ENCODE assay signal across 9 cellular contexts in genomic region chr15:96325579-96326331, GRCh38. TPM values are rescaled to one million over a fixed set of nuclear protein-coding genes. Genes with fewer than 3 reads are reported as not detected.
DNase-seq lines count a peak whose midpoint lies in the region; ATAC-seq, FAIRE-seq and TF ChIP-seq lines count a peak whose summit lies in the region.
"Had no signal": no experiment of that assay in that cellular context is flagged by ENCODE, and none has a peak within 500 bp of the region (broad histone marks: within the 10 kb centered on the region; RNA-seq: fewer than 3 reads in every experiment).

No MANE protein-coding gene starts in this region.

- peaks cover 3% of the 10 kb centered on the region for H3K36me3 Mint-ChIP-seq in neural crest cell (ENCODE audit: low read depth)

- peak overlapping the region; percentile 55 to 62; a peak in 3 of 4 replicates for H3K4me2 ChIP-seq in H1 (ENCODE audit: insufficient read depth in 1 of 2, low read depth in 2 of 2, low read length in 2 of 2)

- peaks cover 5% of the 10 kb centered on the region; the same call in 1 of the 2 replicates for H3K23me2 ChIP-seq in H1 (ENCODE audit: low read depth, low read length)

- no peak for TF ChIP-seq RAD21 in H1 (IDR thresholded peaks at IDR 0.05 in 1 of 2, conservative IDR thresholded peaks at IDR 0.05 in 1 of 2; ENCODE audit: low read depth in 2 of 2, low read length in 2 of 2)

- H3K9me3 ChIP-seq in MG63 (no peaks in the 10 kb centered on the region), H1 (ENCODE audit: insufficient read depth in 2 of 2, low read depth in 1 of 2, low read length in 1 of 2) (no peaks in the 10 kb centered on the region)

- H3K27ac Mint-ChIP-seq in neural crest cell (ENCODE audit: unreplicated experiment), result peak overlapping the region; percentile 99

- FAIRE-seq in H1 (lab: Jason Lieb, UNC), result no peak

- no peak overlapping the region for H3K23ac ChIP-seq in H1 (ENCODE audit: insufficient read length)

- no peak overlapping the region for H2AFZ ChIP-seq in H1 (ENCODE audit: low read length)

- no peaks in the 10 kb centered on the region for H3K79me1 ChIP-seq in H1 (ENCODE audit: low read depth, low read length)

- no peaks in the 10 kb centered on the region for H3K9me3 Mint-ChIP-seq in neural crest cell
- H3K9me3 Mint-ChIP-seq: central memory CD8-positive, alpha-beta T cell had no signal

- no peak overlapping the region for H3K9ac ChIP-seq in H1 (replicated peaks in 1 of 4; ENCODE audit: extremely low read depth in 1 of 4, low read depth in 3 of 4, low read length in 3 of 4)

- WGBS in H1 (ENCODE audit: extremely low coverage in 1 of 2, insufficient coverage in 1 of 2, insufficient read length in 1 of 2, insufficient replicate concordance in 2 of 2, low coverage in 1 of 2, low lambda C conversion rate in 2 of 2, missing lambda C conversion rate in 1 of 2), 2 experiments, result 7% methylated on average over 17 of the region's 17 CpGs; no CpG with 5 or more reads in 1 of the 2 experiments

- no peak for TF ChIP-seq EP300 in H1 (IDR thresholded peaks at IDR 0.05; ENCODE audit: borderline replicate concordance in 1 of 2, low read depth in 2 of 2, low read length in 2 of 2)

- no peak overlapping the region for H4K8ac ChIP-seq in H1 (ENCODE audit: extremely low read depth, insufficient read depth, low read length)

- peaks cover 0 to 6% of the 10 kb centered on the region in 2 experiments for H4K20me1 ChIP-seq in H1 (replicated peaks in 1 of 2; ENCODE audit: control insufficient read depth in 1 of 2, insufficient read depth in 2 of 2, low read length in 2 of 2)

- peaks cover 70% of the 10 kb centered on the region for H3K4me1 Mint-ChIP-seq in neural crest cell

- H2BK15ac ChIP-seq in H1 (ENCODE audit: low read length), result no peak overlapping the region

- H3K79me2 ChIP-seq in H1 (ENCODE audit: control insufficient read depth in 1 of 2, insufficient read depth in 2 of 2, low read length in 2 of 2), result no peaks in the 10 kb centered on the region

- no peak overlapping the region for H2BK120ac ChIP-seq in H1 (replicated peaks; ENCODE audit: low read depth, low read length)

- H3K36me3 ChIP-seq in MG63 (no peaks in the 10 kb centered on the region), H1 (ENCODE audit: control insufficient read depth in 2 of 4, insufficient read depth in 4 of 4, low read length in 3 of 4) (no peaks in the 10 kb centered on the region)

- CTCF ChIA-PET in H1 (lab: Charles Lee; ENCODE audit: partially characterized antibody), result interaction anchor here (0.7 to 3.8 kb wide), 3 partner anchors 10 to 919 kb away, joined by 3 to 24 read pairs (median 21); no protein-coding TSS in a partner anchor

- no peak for TF ChIP-seq POLR2A in H1 (IDR thresholded peaks at IDR 0.05; ENCODE audit: control extremely low read depth in 1 of 2, low read depth in 2 of 2, low read length in 2 of 2)

- peak overlapping the region; percentile 71 for H3K4me3 ChIP-seq in MG63
- H3K4me3 ChIP-seq in H1 (ENCODE audit: extremely low read depth in 1 of 4, insufficient read depth in 2 of 4, low read depth in 3 of 4, low read length in 4 of 4), result peak overlapping the region in 1 of 4 experiments; percentile 55; a peak in 1 of 8 replicates

- no peak overlapping the region for H2BK5ac ChIP-seq in H1 (ENCODE audit: low read depth, low read length)

- POLR2A ChIA-PET in H1 (lab: Charles Lee; ENCODE audit: partially characterized antibody), result no interaction called here

- H3K27me3 ChIP-seq in MG63 (no peaks in the 10 kb centered on the region), H1 (replicated peaks in 1 of 4; ENCODE audit: control insufficient read depth in 3 of 4, extremely low read depth in 1 of 4, insufficient read depth in 3 of 4, low read length in 3 of 4) (peaks cover 67 to 96% (median 89%) of the 10 kb centered on the region in 4 experiments)

- H3K14ac ChIP-seq in H1 (ENCODE audit: insufficient read length), result no peak overlapping the region

- no peak overlapping the region for H3K27ac ChIP-seq in H1 (ENCODE audit: low read depth, low read length)

- no peak overlapping the region for H2BK12ac ChIP-seq in H1 (ENCODE audit: low read depth, low read length)

- peaks cover 35% of the 10 kb centered on the region for H3K27me3 Mint-ChIP-seq in neural crest cell (ENCODE audit: low read depth)

- no peak overlapping the region for H3K56ac ChIP-seq in H1 (replicated peaks; ENCODE audit: insufficient read length, low read depth, low read length)

- H4K91ac ChIP-seq in H1 (replicated peaks; ENCODE audit: insufficient read length, low read length), result no peak overlapping the region

- DNase-seq in AG08396 (ENCODE audit: low spot score) (peak; percentile 29), MG63 (no peak), H1 (ENCODE audit: low read depth in 1 of 2, low spot score in 2 of 2) (no peak), neural crest cell (ENCODE audit: low read depth, low spot score) (no peak), GM19240 (ENCODE audit: insufficient read length, low spot score) (no peak), amniotic stem cell (lab: John Stamatoyannopoulos, UW) (no peak)
- no peak for DNase-seq in activated CD4-positive, alpha-beta T cell treated with anti-CD3 and anti-CD28 coated beads, Interleukin-2, amount 50 U/mL, for 48 hours

- peak overlapping the region; percentile 98 for H3K4me3 Mint-ChIP-seq in neural crest cell
- H3K4me3 Mint-ChIP-seq: central memory CD8-positive, alpha-beta T cell had no signal

- H3K4me1 ChIP-seq in H1 (replicated peaks in 1 of 4; ENCODE audit: control insufficient read depth in 3 of 4, insufficient read depth in 4 of 4, low read length in 3 of 4), result peaks cover 10 to 40% (median 18%) of the 10 kb centered on the region in 4 experiments

- H4K5ac ChIP-seq in H1 (ENCODE audit: insufficient read length, low read depth, low read length), result no peak overlapping the region

- no peak overlapping the region for H3K4ac ChIP-seq in H1 (replicated peaks; ENCODE audit: insufficient read length, low read depth, low read length)

- ATAC-seq in GM21576 (IDR thresholded peaks at IDR 0.05; ENCODE audit: unreplicated experiment), result no peak

- no peak for TF ChIP-seq CTCF in H1 (IDR thresholded peaks at IDR 0.05; ENCODE audit: control extremely low read depth in 1 of 3, insufficient read depth in 1 of 3, low read depth in 1 of 3, low read length in 3 of 3)
- no peak for TF ChIP-seq CTCF in neural crest cell (conservative IDR thresholded peaks at IDR 0.05)

- H2BK20ac ChIP-seq in H1 (ENCODE audit: low read length), result peak overlapping the region; percentile 40; the same call in 1 of the 2 replicates

- H2AK5ac ChIP-seq in H1 (ENCODE audit: low read depth, low read length), result no peak overlapping the region

- 0 out of 2 replicates have a peak overlapping the region, but pooled peaks have one; percentile 0 for H3K18ac ChIP-seq in H1 (ENCODE audit: extremely low read depth, low read length)

TF ChIP-seq in H1, 55 proteins besides CTCF, POLR2A, EP300 and RAD21:
- TF ChIP-seq SIX5 (IDR thresholded peaks at IDR 0.05; ENCODE audit: low read depth, low read length), result no peak
- TF ChIP-seq ATF3 (IDR thresholded peaks at IDR 0.05; ENCODE audit: insufficient read depth, low read depth, low read length), result no peak
- TF ChIP-seq SUZ12 (IDR thresholded peaks at IDR 0.05; ENCODE audit: low read length), result peak; percentile 82
- TF ChIP-seq JUN (IDR thresholded peaks at IDR 0.05; ENCODE audit: low read depth, low read length), result no peak
- TF ChIP-seq CBX8 (IDR thresholded peaks at IDR 0.05; ENCODE audit: borderline replicate concordance, low read depth, low read length), result peak; percentile 61; the same call in 1 of the 2 replicates
- no peak for TF ChIP-seq FOSL1 (IDR thresholded peaks at IDR 0.05; ENCODE audit: insufficient read depth, low read depth, low read length)
- no peak for TF ChIP-seq HDAC2 (IDR thresholded peaks at IDR 0.05; ENCODE audit: borderline replicate concordance in 1 of 2, low read depth in 2 of 2, low read length in 2 of 2)
- no peak for TF ChIP-seq NANOG (IDR thresholded peaks at IDR 0.05; ENCODE audit: insufficient read depth, low read depth, low read length, poor library complexity, severe bottlenecking)
- TF ChIP-seq RNF2 (IDR thresholded peaks at IDR 0.05; ENCODE audit: borderline replicate concordance, low read depth, low read length, missing control alignments, poor library complexity, severe bottlenecking), result peak; percentile 89
- TF ChIP-seq ZNF274 (IDR thresholded peaks at IDR 0.05; ENCODE audit: borderline replicate concordance, extremely low read depth, low read length), result no peak
- TF ChIP-seq GABPA (IDR thresholded peaks at IDR 0.05; ENCODE audit: borderline replicate concordance, insufficient read depth, low read length), result no peak
- no peak for TF ChIP-seq POU5F1 (IDR thresholded peaks at IDR 0.05; ENCODE audit: low read depth, low read length)
- TF ChIP-seq ASH2L (IDR thresholded peaks at IDR 0.05; ENCODE audit: low read length), result no peak
- no peak for TF ChIP-seq CHD1 (IDR thresholded peaks at IDR 0.05; ENCODE audit: low read depth, low read length)
- peak; percentile 88 for TF ChIP-seq EZH2 (IDR thresholded peaks at IDR 0.05; ENCODE audit: low read depth, low read length, severe bottlenecking)
- no peak for TF ChIP-seq CBX5 (IDR thresholded peaks at IDR 0.05; ENCODE audit: low read depth, low read length)

RNA-seq across cellular contexts. Expression of gene NR2F2, which starts 4.7 kb away (rescaled TPM):
- total RNA-seq in MG63 (2014; rRNA removed; shearing (Covaris generic); ENCODE audit: low replicate concordance), result 1.3 and 1.9 TPM in 2 replicates
- total RNA-seq in H1 (2021; fragmentation: NEBNext Ultra II Directional; extraction: Animal tissue kit (Norgen Biotek cat#: 25700)), result not detected in 2 replicates
- polyA plus RNA-seq in H1 (2011; rRNA removed), result 0.03 and 0.14 TPM in 2 replicates
- 0.05 TPM for polyA plus RNA-seq in H1 (2011; cell fraction: cytosol; rRNA removed)
- polyA plus RNA-seq in H1 (2011; cell fraction: nucleus; rRNA removed), result 0.07 TPM
- 0.21 to 0.88 TPM (median 0.46 TPM) in 4 replicates for polyA plus RNA-seq in H1 (2012, experiment 1 of 2)
- 0.10 TPM for polyA plus RNA-seq in H1 (2012, experiment 2 of 2)
- polyA plus RNA-seq in H1 (2013, experiment 1 of 2), result 0.04 TPM
- polyA plus RNA-seq in H1 (2013, experiment 2 of 2), result 0.04 TPM
- 0.03 TPM in 1 of 2 replicates, not detected in the other for polyA minus RNA-seq in H1 (2011; rRNA and poly(A)+ RNA removed)
- 0.29 TPM for polyA minus RNA-seq in H1 (2011; cell fraction: cytosol; rRNA and poly(A)+ RNA removed)
- polyA minus RNA-seq in H1 (2011; cell fraction: nucleus; rRNA and poly(A)+ RNA removed), result not detected
- 147 and 150 TPM in 2 replicates for total RNA-seq in neural crest cell

Comparison
In these comparisons a context has a peak if more than half of its experiments do, and no peak if none do; other contexts are left out.
1. RNA of gene NR2F2, which starts 4.7 kb away (total RNA-seq): 147 to 150 TPM in neural crest cell; 1.3 to 1.9 TPM in MG63 and not detected in H1; every median in the first group is over 10 times any median in the second.